12 cellular contexts compared by ENCODE assay signal in genomic region chr3:75619481-75620031, GRCh38. TPM values are rescaled to one million over a fixed set of nuclear protein-coding genes. Genes with fewer than 3 reads are reported as not detected.
DNase-seq lines count a peak whose midpoint lies in the region; ATAC-seq and TF ChIP-seq lines count a peak whose summit lies in the region.
"Not testable (repeated sequence)": the region's sequence is repeated elsewhere in the genome, so short reads cannot be mapped to it uniquely, and the experiment has no call there.
"Had no signal": no experiment of that assay in that cellular context is flagged by ENCODE, and none has a peak within 500 bp of the region (broad histone marks: within the 10 kb centered on the region; RNA-seq: fewer than 3 reads in every experiment).

No MANE protein-coding gene starts in this region.

- intact Hi-C loops in colonic mucosa (cut with DNase I); left ventricle myocardium inferior (cut with micrococcal nuclease); tibial artery (cut with DNase I; ENCODE audit: low total_unique reads): not testable (repeated sequence)

- H3K27me3 Mint-ChIP-seq in activated T-cell treated with anti-CD3 and anti-CD28 coated beads, Interleukin-2, amount 50 U/mL, for 72 hours (ENCODE audit: low read depth): not testable (repeated sequence)
- H3K27me3 Mint-ChIP-seq in progenitor cell of endocrine pancreas: peaks cover 23% of the 10 kb centered on the region

- not testable (repeated sequence) for H3K36me3 Mint-ChIP-seq in activated T-cell treated with anti-CD3 and anti-CD28 coated beads, Interleukin-2, amount 50 U/mL, for 72 hours (ENCODE audit: insufficient read depth in 2 of 2); progenitor cell of endocrine pancreas (ENCODE audit: insufficient read depth)

- H3K27ac ChIP-seq in colonic mucosa; left ventricle myocardium inferior (replicated peaks); lung (ENCODE audit: low read depth in 1 of 2, low read length in 1 of 2): not testable (repeated sequence)
- H3K27ac ChIP-seq in tibial artery: peak overlapping the region; percentile 55 to 73

- not testable (repeated sequence) for H3K4me1 ChIP-seq in colonic mucosa; lung (ENCODE audit: control insufficient read depth in 2 of 2, insufficient read depth in 2 of 2, low read length in 2 of 2)
- H3K4me1 ChIP-seq in left ventricle myocardium inferior (peaks cover 12% of the 10 kb centered on the region), tibial artery (peaks cover 0 to 16% (median 7%) of the 10 kb centered on the region in 4 donors)

- ATAC-seq in activated T-cell treated with anti-CD3 and anti-CD28 coated beads, Interleukin-2, amount 50 U/mL, for 72 hours (replicated peaks in 1 of 2); lung (ENCODE audit: insufficient read depth, low FRiP score): not testable (repeated sequence)

- H3K9ac ChIP-seq in colonic mucosa (ENCODE audit: low read depth in 2 of 2, low read length in 2 of 2): peak overlapping the region in 1 of 2 donors; percentile 35

- H3K36me3 ChIP-seq in colonic mucosa; left ventricle myocardium inferior; lung (ENCODE audit: control insufficient read depth in 2 of 2, insufficient read depth in 2 of 2, low read length in 2 of 2); tibial artery: not testable (repeated sequence)

- WGBS in lung, 2 donors: 2 to 4% methylated on average over 41 to 52 of the region's 52 CpGs

- peak overlapping the region; percentile 45 to 49 for H3K4me3 Mint-ChIP-seq in activated T-cell treated with anti-CD3 and anti-CD28 coated beads, Interleukin-2, amount 50 U/mL, for 72 hours
- H3K4me3 Mint-ChIP-seq in progenitor cell of endocrine pancreas (ENCODE audit: low read depth): peak overlapping the region; percentile 76

- H3K4me1 Mint-ChIP-seq in activated T-cell treated with anti-CD3 and anti-CD28 coated beads, Interleukin-2, amount 50 U/mL, for 72 hours (ENCODE audit: low read depth); progenitor cell of endocrine pancreas (ENCODE audit: low read depth): not testable (repeated sequence)

- H3K9me3 ChIP-seq in colonic mucosa; left ventricle myocardium inferior (replicated peaks); lung (ENCODE audit: control insufficient read depth in 2 of 2, insufficient read depth in 1 of 2, low read length in 1 of 2); tibial artery: not testable (repeated sequence)

- H3K9me3 Mint-ChIP-seq in activated T-cell treated with anti-CD3 and anti-CD28 coated beads, Interleukin-2, amount 50 U/mL, for 72 hours; progenitor cell of endocrine pancreas (ENCODE audit: low read depth): not testable (repeated sequence)

- not testable (repeated sequence) for TF ChIP-seq CTCF in AG09309 (IDR thresholded peaks at IDR 0.05; ENCODE audit: control insufficient read depth, insufficient read depth, low read depth, low read length, missing control alignments); colonic mucosa (IDR thresholded peaks at IDR 0.05); lung (IDR thresholded peaks at IDR 0.05; ENCODE audit: control extremely low read depth, extremely low read depth); tibial artery (IDR thresholded peaks at IDR 0.05)
- TF ChIP-seq CTCF in left ventricle myocardium inferior (IDR thresholded peaks at IDR 0.05; ENCODE audit: borderline replicate concordance) (peak; percentile 23), progenitor cell of endocrine pancreas (IDR thresholded peaks at IDR 0.05; ENCODE audit: unreplicated experiment) (peak; percentile 26)

- DNase-seq in AG09309 (ENCODE audit: low read depth); activated T-cell treated with anti-CD3 and anti-CD28 coated beads, Interleukin-2, amount 50 U/mL, for 72 hours; colonic mucosa; left ventricle myocardium inferior; lung (ENCODE audit: low spot score); progenitor cell of endocrine pancreas (ENCODE audit: low spot score, unreplicated experiment); tibial artery: not testable (repeated sequence)
- DNase-seq in NCI-H1105 (lab: John Stamatoyannopoulos, UW): peak; percentile 15

- H3K4me3 ChIP-seq in AG09309 (ENCODE audit: control insufficient read depth, low read depth, low read length) (peak overlapping the region; percentile 39), colonic mucosa (peak overlapping the region; percentile 43), left ventricle myocardium inferior (peak overlapping the region; percentile 68), lung (peak overlapping the region; percentile 15), tibial artery (peak overlapping the region; percentile 53 to 63)

- H3K27me3 ChIP-seq in colonic mucosa; lung (ENCODE audit: control insufficient read depth, insufficient read depth); tibial artery: not testable (repeated sequence)
- peaks cover 26% of the 10 kb centered on the region for H3K27me3 ChIP-seq in left ventricle myocardium inferior (ENCODE audit: low read depth)

- H3K27ac Mint-ChIP-seq in activated T-cell treated with anti-CD3 and anti-CD28 coated beads, Interleukin-2, amount 50 U/mL, for 72 hours: not testable (repeated sequence)
- peak overlapping the region; percentile 82 for H3K27ac Mint-ChIP-seq in progenitor cell of endocrine pancreas

RNA-seq across cellular contexts. Expression of gene FRG2C, which starts 44.6 kb away (rescaled TPM):
- total RNA-seq in activated T-cell treated with anti-CD3 and anti-CD28 coated beads, Interleukin-2, amount 50 U/mL, for 72 hours: not detected
- total RNA-seq in colonic mucosa: not detected
- not detected for total RNA-seq in left ventricle myocardium inferior
- total RNA-seq in lung: not detected
- polyA plus RNA-seq in lung: not detected
- not detected in 2 replicates for total RNA-seq in progenitor cell of endocrine pancreas
- total RNA-seq: activated CD4-positive, alpha-beta T cell treated with anti-CD3 and anti-CD28 coated beads, Interleukin-2, amount 10 ng/mL, durations not matched to agents 7 days and 5 days; foreskin keratinocyte; ureter had no signal
- polyA plus RNA-seq: adipose tissue, foreskin keratinocyte had no signal

Comparison
In these comparisons a context has a peak if more than half of its experiments do, and no peak if none do; other contexts are left out.
1. H3K4me3 ChIP-seq: peak in every context shown above with its lines; median percentile 68 in left ventricle myocardium inferior; 58 in tibial artery; 43 in colonic mucosa; 39 in AG09309; 15 in lung.